ENCODE assay signal across 24 cellular contexts in genomic region chr19:39377373-39378362, GRCh38.
"Had no signal": no experiment of that assay in that cellular context is flagged by ENCODE, and none has a peak within 500 bp of the region (broad histone marks: within the 10 kb centered on the region; RNA-seq: fewer than 3 reads in every experiment).

No MANE protein-coding gene starts in this region.

- H3K9me3 Mint-ChIP-seq: activated CD4-positive, alpha-beta T cell treated with anti-CD3 and anti-CD28 coated beads, Interleukin-2, amount 10 ng/mL, durations not matched to agents 24 days and 14 days; activated CD8-positive, alpha-beta T cell treated with anti-CD3 and anti-CD28 coated beads for 36 hours; activated naive CD8-positive, alpha-beta T cell treated with anti-CD3 and anti-CD28 coated beads, Interleukin-2, amount 10 ng/mL, durations not matched to agents 7 days and 5 days; activated T-helper 2 cell treated with anti-CD3 and anti-CD28 coated beads, Interferon-gamma antibody, Interleukin-2, Interleukin-4, amounts not matched to agents 10 μg/mL and 5 μg/mL and 100 μg/mL, durations not matched to agents 14 hours and 24 hours and 36 hours; natural killer cell had no signal

- H3K9me3 ChIP-seq: neutrophil, pancreas, psoas muscle, right atrium auricular region, stomach, suprapubic skin, transverse colon, uterus had no signal

- H3K27me3 Mint-ChIP-seq: activated CD4-positive, alpha-beta T cell treated with anti-CD3 and anti-CD28 coated beads, Interleukin-2, amount 10 ng/mL, durations not matched to agents 24 days and 14 days; activated CD8-positive, alpha-beta memory T cell treated with anti-CD3 and anti-CD28 coated beads, Interleukin-2, amount 10 ng/mL, durations not matched to agents 7 days and 5 days; activated CD8-positive, alpha-beta T cell treated with anti-CD3 and anti-CD28 coated beads for 36 hours; activated naive CD8-positive, alpha-beta T cell treated with anti-CD3 and anti-CD28 coated beads, Interleukin-2, amount 10 ng/mL, durations not matched to agents 7 days and 5 days had no signal

- H3K4me3 ChIP-seq: lung, pancreas, psoas muscle, right atrium auricular region, stomach, suprapubic skin, transverse colon, uterus had no signal

- H3K4me1 Mint-ChIP-seq: activated CD4-positive, alpha-beta T cell treated with anti-CD3 and anti-CD28 coated beads, Interleukin-2, amount 10 ng/mL, durations not matched to agents 24 days and 14 days; activated CD8-positive, alpha-beta memory T cell treated with anti-CD3 and anti-CD28 coated beads, Interleukin-2, amount 10 ng/mL, durations not matched to agents 7 days and 5 days; activated naive CD8-positive, alpha-beta T cell treated with anti-CD3 and anti-CD28 coated beads, Interleukin-2, amount 10 ng/mL, durations not matched to agents 7 days and 5 days had no signal

- H3K27me3 ChIP-seq: neutrophil, pancreas, right atrium auricular region, stomach, suprapubic skin, transverse colon, uterus had no signal

- H3K36me3 ChIP-seq: uterus had no signal

- DNase-seq: activated CD4-positive, alpha-beta T cell treated with anti-CD3 and anti-CD28 coated beads, Interleukin-2, amount 10 ng/mL, durations not matched to agents 24 days and 14 days; activated CD8-positive, alpha-beta memory T cell treated with anti-CD3 and anti-CD28 coated beads, Interleukin-2, amount 10 ng/mL, durations not matched to agents 7 days and 5 days; activated CD8-positive, alpha-beta T cell treated with anti-CD3 and anti-CD28 coated beads for 36 hours; activated naive CD4-positive, alpha-beta T cell treated with Interleukin-2 at 50 U/mL for 16 hours; activated naive CD8-positive, alpha-beta T cell treated with anti-CD3 and anti-CD28 coated beads, Interleukin-2, amount 10 ng/mL, durations not matched to agents 7 days and 5 days; amniotic stem cell; cortex of kidney; foreskin fibroblast; kidney; natural killer cell; pancreas; psoas muscle; stimulated activated CD4-positive, alpha-beta T cell treated with anti-CD3 and anti-CD28 coated beads, Interleukin-4, amount 100 ng/mL, for 4 hours; stomach; transverse colon; uterus had no signal

- H3K4me3 Mint-ChIP-seq: activated CD4-positive, alpha-beta T cell treated with anti-CD3 and anti-CD28 coated beads, Interleukin-2, amount 10 ng/mL, durations not matched to agents 24 days and 14 days; activated CD8-positive, alpha-beta memory T cell treated with anti-CD3 and anti-CD28 coated beads, Interleukin-2, amount 10 ng/mL, durations not matched to agents 7 days and 5 days; activated CD8-positive, alpha-beta T cell treated with anti-CD3 and anti-CD28 coated beads for 36 hours; activated naive CD8-positive, alpha-beta T cell treated with anti-CD3 and anti-CD28 coated beads, Interleukin-2, amount 10 ng/mL, durations not matched to agents 7 days and 5 days; natural killer cell had no signal

- ATAC-seq: activated CD4-positive, CD25-positive, alpha-beta regulatory T cell treated with anti-CD3 and anti-CD28 coated beads, Interleukin-2, amount 50 U/mL, for 24 hours; activated CD8-positive, alpha-beta memory T cell treated with anti-CD3 and anti-CD28 coated beads, Interleukin-2, amount 10 ng/mL, durations not matched to agents 7 days and 5 days; activated CD8-positive, alpha-beta T cell treated with anti-CD3 and anti-CD28 coated beads for 36 hours; natural killer cell; pancreas; psoas muscle had no signal

- H3K27ac ChIP-seq: epithelial cell of prostate, neutrophil, pancreas, psoas muscle, right atrium auricular region, stomach, suprapubic skin, transverse colon, uterus, VCaP had no signal

- H3K27ac Mint-ChIP-seq: activated CD4-positive, alpha-beta T cell treated with anti-CD3 and anti-CD28 coated beads, Interleukin-2, amount 10 ng/mL, durations not matched to agents 24 days and 14 days; activated CD8-positive, alpha-beta T cell treated with anti-CD3 and anti-CD28 coated beads for 36 hours; activated T-helper 2 cell treated with anti-CD3 and anti-CD28 coated beads, Interferon-gamma antibody, Interleukin-2, Interleukin-4, amounts not matched to agents 10 μg/mL and 5 μg/mL and 100 μg/mL, durations not matched to agents 14 hours and 24 hours and 36 hours; natural killer cell had no signal
